ENCODE assay signal across 11 cellular contexts in the genomic region with DNA sequence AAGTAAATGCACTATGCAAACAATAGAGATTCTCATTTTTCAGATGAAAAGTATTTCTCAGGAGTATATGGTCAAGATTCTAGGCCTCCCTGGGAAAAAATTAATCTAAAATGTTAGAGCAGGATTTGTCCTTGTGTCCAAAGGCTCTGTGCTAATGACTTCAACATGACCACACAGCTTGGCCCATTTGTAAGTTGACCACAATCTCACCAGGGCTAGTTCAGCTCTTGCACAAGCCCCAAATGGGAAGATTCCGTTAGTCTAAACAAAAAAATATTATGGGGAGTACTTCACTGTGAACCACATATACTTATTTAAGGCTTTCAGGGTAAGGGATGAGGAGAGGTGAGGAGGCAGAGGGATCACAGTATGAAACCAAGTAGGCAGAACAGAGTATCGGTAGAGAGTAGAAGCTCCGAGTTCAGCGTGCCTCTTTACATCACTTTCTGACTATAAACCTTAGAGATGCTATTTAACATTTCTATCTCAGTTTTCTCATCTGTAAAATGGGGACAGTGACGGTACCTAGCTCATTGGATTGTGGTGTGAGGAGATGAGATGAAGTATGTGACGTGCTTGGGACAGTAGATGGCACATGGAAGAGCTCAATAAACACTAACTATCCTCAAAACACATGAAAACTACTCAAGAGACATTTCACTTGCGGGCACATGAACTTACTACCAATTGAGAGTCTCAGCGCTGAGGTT. TPM values are rescaled to one million over a fixed set of nuclear protein-coding genes. Genes with fewer than 3 reads are reported as not detected.
DNase-seq lines count a peak whose midpoint lies in the region; ATAC-seq and TF ChIP-seq lines count a peak whose summit lies in the region.
"Had no signal": no experiment of that assay in that cellular context is flagged by ENCODE, and none has a peak within 500 bp of the region (broad histone marks: within the 10 kb centered on the region; RNA-seq: fewer than 3 reads in every experiment).

No MANE protein-coding gene starts in this region.

- peak overlapping the region; percentile 64 for H3K4me3 ChIP-seq in coronary artery
- H3K4me3 ChIP-seq in mesenchymal stem cell (ENCODE audit: insufficient read depth in 1 of 2, low read depth in 1 of 2, low read length in 2 of 2) = no peak overlapping the region
- peak overlapping the region in 1 of 4 donors; percentile 51 for H3K4me3 ChIP-seq in tibial nerve
- H3K4me3 ChIP-seq: BLaER1, psoas muscle had no signal

- H3K27ac ChIP-seq in coronary artery = peak overlapping the region in 1 of 2 donors; percentile 89
- no peak overlapping the region for H3K27ac ChIP-seq in mesenchymal stem cell (ENCODE audit: low read length, poor library complexity, severe bottlenecking)
- peak overlapping the region in 3 of 4 donors; percentile 69 to 95 (median 92) for H3K27ac ChIP-seq in tibial nerve
- H3K27ac ChIP-seq: BLaER1, KMS-11, psoas muscle had no signal

- DNase-seq in HCEC 1CT = peak; percentile 23
- DNase-seq in coronary artery (ENCODE audit: low spot score) = no peak
- peak; percentile 71 for DNase-seq in mesenchymal stem cell
- DNase-seq in tibial nerve (ENCODE audit: low spot score in 2 of 2) = no peak
- DNase-seq in NCI-H82 (lab: John Stamatoyannopoulos, UW) = no peak
- no peak for DNase-seq in iPS-NIHi11 (ENCODE audit: low spot score)
- DNase-seq: SIG-M5 had no signal

- no peak overlapping the region for H4K8ac ChIP-seq in mesenchymal stem cell (ENCODE audit: low read length)

- no peaks in the 10 kb centered on the region for H3K36me3 ChIP-seq in mesenchymal stem cell (ENCODE audit: control insufficient read depth in 1 of 2, insufficient read depth in 2 of 2, low read depth in 1 of 2, low read length in 2 of 2)
- H3K36me3 ChIP-seq in tibial nerve = no peaks in the 10 kb centered on the region
- H3K36me3 ChIP-seq: BLaER1 had no signal

- WGBS in mesenchymal stem cell = 82% methylated on average over 2 of the region's 8 CpGs
- 75 to 80% methylated on average over 8 of the region's 8 CpGs for WGBS in tibial nerve, 2 donors

- no peak overlapping the region for H2BK120ac ChIP-seq in mesenchymal stem cell (ENCODE audit: low read depth, low read length)

- H2AK5ac ChIP-seq in mesenchymal stem cell (ENCODE audit: low read length, severe bottlenecking) = no peak overlapping the region

- no peak overlapping the region for H3K23ac ChIP-seq in mesenchymal stem cell (ENCODE audit: low read length in 2 of 2)

- no peaks in the 10 kb centered on the region for H3K79me1 ChIP-seq in mesenchymal stem cell (replicated peaks; ENCODE audit: low read length, poor library complexity, severe bottlenecking)

- H3K4ac ChIP-seq in mesenchymal stem cell (ENCODE audit: low read depth in 1 of 2, low read length in 2 of 2) = no peak overlapping the region

- H3K9me3 ChIP-seq in mesenchymal stem cell (ENCODE audit: control insufficient read depth, low read length) (no peaks in the 10 kb centered on the region), tibial nerve (no peaks in the 10 kb centered on the region)
- H3K9me3 ChIP-seq: BLaER1, psoas muscle had no signal

- no peak overlapping the region for H4K91ac ChIP-seq in mesenchymal stem cell (ENCODE audit: low read length)

- H3K14ac ChIP-seq in mesenchymal stem cell (ENCODE audit: low read length in 2 of 2) = no peak overlapping the region

- no peak overlapping the region for H2BK5ac ChIP-seq in mesenchymal stem cell (ENCODE audit: low read depth, low read length, poor library complexity, severe bottlenecking)

- H3K4me1 ChIP-seq in mesenchymal stem cell (ENCODE audit: control insufficient read depth, insufficient read depth, low read depth, low read length) (peaks cover 8% of the 10 kb centered on the region), tibial nerve (peaks cover 0 to 49% (median 16%) of the 10 kb centered on the region in 4 donors)
- H3K4me1 ChIP-seq: psoas muscle had no signal

- peaks cover 17 to 41% of the 10 kb centered on the region in 2 experiments for H3K27me3 ChIP-seq in mesenchymal stem cell (ENCODE audit: control insufficient read depth in 1 of 2, insufficient read depth in 1 of 2, low read length in 2 of 2)
- H3K27me3 ChIP-seq in tibial nerve = no peaks in the 10 kb centered on the region
- H3K27me3 ChIP-seq: BLaER1 had no signal

- H3K4me2 ChIP-seq in mesenchymal stem cell (ENCODE audit: low read length, poor library complexity, severe bottlenecking) = no peak overlapping the region
- H3K4me2 ChIP-seq: BLaER1, KMS-11 had no signal

- H2BK12ac ChIP-seq in mesenchymal stem cell (ENCODE audit: low read length in 2 of 2) = no peak overlapping the region

- no peak overlapping the region for H2AFZ ChIP-seq in mesenchymal stem cell (ENCODE audit: low read depth, low read length)

- ATAC-seq in HG03280 (IDR thresholded peaks at IDR 0.05; ENCODE audit: unreplicated experiment) = no peak

- no peak for TF ChIP-seq POLR2A in tibial nerve (IDR thresholded peaks at IDR 0.05)

- H2BK15ac ChIP-seq in mesenchymal stem cell (ENCODE audit: low read depth, poor library complexity, severe bottlenecking) = no peak overlapping the region

- TF ChIP-seq EP300 in tibial nerve (IDR thresholded peaks at IDR 0.05) = no peak

- H3K18ac ChIP-seq in mesenchymal stem cell (ENCODE audit: low read depth in 1 of 2, low read length in 2 of 2) = no peak overlapping the region

- no peak overlapping the region for H3K9ac ChIP-seq in mesenchymal stem cell (ENCODE audit: low read length)
- H3K9ac ChIP-seq: BLaER1, KMS-11 had no signal

- TF ChIP-seq CTCF in coronary artery (IDR thresholded peaks at IDR 0.05) (no peak), tibial nerve (IDR thresholded peaks at IDR 0.05) (no peak)

RNA-seq across cellular contexts. Expression of gene CTTNBP2NL, which starts 37.8 kb away (rescaled TPM):
- polyA plus RNA-seq in mesenchymal stem cell (2013, experiment 1 of 2) = 16.2 TPM
- 17.4 TPM for polyA plus RNA-seq in mesenchymal stem cell (2013, experiment 2 of 2)
- total RNA-seq in tibial nerve = 10 to 100 TPM; 18.8 to 28.0 (median 20.8) TPM

Comparison
In these comparisons a context has a peak if more than half of its experiments do, and no peak if none do; other contexts are left out.
1. DNase-seq: peak in HCEC 1CT (single experiment) and mesenchymal stem cell (single experiment); none in coronary artery (single experiment), tibial nerve (0 of 2), NCI-H82 (single experiment) and iPS-NIHi11 (single experiment).